23 cellular contexts compared by ENCODE assay signal in genomic region chr17:6048486-6048885, GRCh38. TPM values are rescaled to one million over a fixed set of nuclear protein-coding genes. Genes with fewer than 3 reads are reported as not detected.
"Had no signal": no experiment of that assay in that cellular context is flagged by ENCODE, and none has a peak within 500 bp of the region (broad histone marks: within the 10 kb centered on the region; RNA-seq: fewer than 3 reads in every experiment).

No MANE protein-coding gene starts in this region.

- DNase-seq: activated CD4-positive, alpha-beta memory T cell treated with anti-CD3 and anti-CD28 coated beads, Interleukin-2, amount 10 ng/mL, durations not matched to agents 7 days and 5 days; activated CD4-positive, alpha-beta T cell treated with anti-CD3 and anti-CD28 coated beads, Interleukin-2, amount 10 ng/mL, durations not matched to agents 7 days and 5 days; activated CD4-positive, CD25-positive, alpha-beta regulatory T cell; activated CD8-positive, alpha-beta memory T cell treated with anti-CD3 and anti-CD28 coated beads, Interleukin-2, amount 50 U/mL, for 4 hours; activated gamma-delta T cell treated with Interleukin-2 at 50 U/mL for 16 hours; activated naive CD4-positive, alpha-beta T cell treated with anti-CD3 and anti-CD28 coated beads, Interleukin-2, amount 10 ng/mL, durations not matched to agents 7 days and 5 days; activated naive CD8-positive, alpha-beta T cell treated with anti-CD3 and anti-CD28 coated beads for 36 hours; activated T-cell treated with anti-CD3 and anti-CD28 coated beads, Interleukin-2, amount 50 U/mL, for 72 hours; brain microvascular endothelial cell; MM.1S; NCI-H146; NCI-H187 treated with DMSO at 0.1 percent for 48 hours; NCI-H2107; NCI-H2171 treated with DMSO at 0.1 percent for 48 hours; NCI-H226; NCI-H510A; PC-3; SHP77 treated with DMSO at 0.1 percent for 48 hours; T-cell had no signal

- H3K4me3 ChIP-seq: cardiac muscle cell, K562, SK-N-MC had no signal

- H3K27me3 ChIP-seq: brain microvascular endothelial cell, cardiac muscle cell had no signal

- H3K27ac ChIP-seq: brain microvascular endothelial cell, cardiac muscle cell, SK-N-MC, VCaP had no signal

- ATAC-seq: activated T-cell treated with anti-CD3 and anti-CD28 coated beads, Interleukin-2, amount 50 U/mL, for 72 hours; K562; PC-3; T-cell had no signal

- H3K36me3 ChIP-seq: brain microvascular endothelial cell, cardiac muscle cell had no signal

RNA-seq across cellular contexts. Expression of gene WSCD1, which starts 21.7 kb away (rescaled TPM):
- total RNA-seq: activated CD4-positive, alpha-beta memory T cell treated with anti-CD3 and anti-CD28 coated beads, Interleukin-2, amount 10 ng/mL, durations not matched to agents 7 days and 5 days; activated CD4-positive, alpha-beta T cell treated with anti-CD3 and anti-CD28 coated beads, Interleukin-2, amount 10 ng/mL, durations not matched to agents 7 days and 5 days; K562 had no signal
- polyA plus RNA-seq: K562 had no signal
